Comparison of ENCODE assay signal across 9 cellular contexts in the genomic region with DNA sequence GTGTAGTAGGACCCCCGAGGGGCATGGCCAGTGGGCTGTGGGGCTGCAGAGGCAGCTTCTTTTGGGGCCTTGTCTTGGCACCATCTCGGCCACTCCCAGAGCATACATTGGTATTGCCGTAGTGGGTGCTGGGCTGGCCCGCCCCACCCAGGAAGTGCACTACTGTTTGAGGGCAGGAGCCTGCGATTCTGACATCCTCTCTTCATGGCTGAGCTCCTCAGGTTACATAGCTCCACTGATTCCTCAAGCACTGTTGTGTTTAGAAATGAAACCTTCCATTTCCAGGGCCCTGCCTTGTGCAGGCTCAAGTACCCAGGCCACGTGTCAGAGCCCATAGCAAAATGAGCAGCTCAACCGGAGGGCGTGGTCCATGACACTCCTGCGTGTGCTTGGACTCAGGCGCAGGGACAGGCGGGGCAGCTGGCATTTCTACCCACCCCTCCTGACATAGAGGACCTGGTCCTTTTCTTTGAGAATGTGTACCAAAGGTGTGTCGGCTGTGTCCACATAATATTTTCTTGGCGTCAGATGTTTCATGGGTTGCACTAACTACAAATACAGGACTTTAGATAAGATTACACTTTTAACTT.
DNase-seq lines count a peak whose midpoint lies in the region; ATAC-seq, FAIRE-seq and TF ChIP-seq lines count a peak whose summit lies in the region.
"Had no signal": no experiment of that assay in that cellular context is flagged by ENCODE, and none has a peak within 500 bp of the region (broad histone marks: within the 10 kb centered on the region; RNA-seq: fewer than 3 reads in every experiment).

No MANE protein-coding gene starts in this region.

- CTCF ChIA-PET in K562 (lab: Yijun Ruan, JAX; ENCODE audit: low intra/inter-chr PET ratio), result no interaction called here

- no peak for TF ChIP-seq RAD21 in K562 (CRISPR knock-in tag; conservative IDR thresholded peaks at IDR 0.05 in 1 of 2, IDR thresholded peaks at IDR 0.05 in 1 of 2)

- DNase-seq in NCI-H345 (lab: John Stamatoyannopoulos, UW), result peak; percentile 11
- DNase-seq in NCI-H345 treated with DMSO at 0.1 percent for 48 hours (lab: John Stamatoyannopoulos, UW; ENCODE audit: unreplicated experiment), result no peak
- no peak for DNase-seq in RWPE2 (ENCODE audit: low spot score)
- peak in 2 of 4 experiments; percentile 20 to 38 for DNase-seq in K562 (ENCODE audit: extremely low read depth in 1 of 4, low spot score in 3 of 4)
- peak; percentile 36 to 51 for DNase-seq in stimulated activated CD4-positive, alpha-beta T cell treated with anti-CD3 and anti-CD28 coated beads, Interleukin-4, amount 100 ng/mL, for 4 hours
- DNase-seq in NOMO-1 treated with DMSO at 0.1 percent for 48 hours (lab: John Stamatoyannopoulos, UW; ENCODE audit: unreplicated experiment), result no peak
- DNase-seq in amygdala (lab: John Stamatoyannopoulos, UW), result no peak

- TF ChIP-seq EP300 in K562 (IDR thresholded peaks at IDR 0.05; ENCODE audit: low read length), result no peak

- TF ChIP-seq CTCF in RWPE2 (IDR thresholded peaks at IDR 0.05; ENCODE audit: poor library complexity, severe bottlenecking) (no peak), K562 (IDR thresholded peaks at IDR 0.05 in 2 of 3, conservative IDR thresholded peaks at IDR 0.05 in 1 of 3; ENCODE audit: insufficient read depth in 2 of 3, low read depth in 1 of 3, low read length in 3 of 3) (no peak)

- H3K27ac ChIP-seq in RWPE2 (ENCODE audit: poor library complexity, severe bottlenecking) (peak overlapping the region; percentile 74), K562 (ENCODE audit: extremely low read depth, low read depth, low read length) (peak overlapping the region; percentile 2; the same call in 1 of the 3 replicates)

- WGBS in K562 (ENCODE audit: insufficient coverage, low coverage, missing lambda C conversion rate), result 37% methylated on average over 10 of the region's 13 CpGs

- H3K4me3 ChIP-seq in RWPE2 (ENCODE audit: severe bottlenecking), result no peak overlapping the region
- no peak overlapping the region for H3K4me3 ChIP-seq in K562

- BruUV-seq in K562 (replicated peaks; lab: Mats Ljungman, UMichigan), result no TSS peak

- H3K4me1 ChIP-seq in RWPE2 (ENCODE audit: insufficient read depth, poor library complexity, severe bottlenecking) (peaks cover 45% of the 10 kb centered on the region), K562 (replicated peaks in 1 of 2; ENCODE audit: control insufficient read depth in 2 of 2, insufficient read depth in 2 of 2, low read length in 2 of 2) (peaks cover 21 to 32% of the 10 kb centered on the region in 2 experiments; a peak in 4 of 5 replicates)

- H4K20me1 ChIP-seq in K562 (replicated peaks; ENCODE audit: control insufficient read depth, insufficient read depth, low read length), result no peaks in the 10 kb centered on the region

- peak overlapping the region; percentile 14; the same call in 1 of the 2 replicates for H3K4me2 ChIP-seq in K562 (ENCODE audit: insufficient read depth, low read length)

- H3K27me3 ChIP-seq in RWPE2 (ENCODE audit: insufficient read depth, poor library complexity, severe bottlenecking) (no peaks in the 10 kb centered on the region), K562 (ENCODE audit: control insufficient read depth in 2 of 2, insufficient read depth in 2 of 2, low read length in 2 of 2) (no peaks in the 10 kb centered on the region)

- H3K9me1 ChIP-seq in K562 (ENCODE audit: control insufficient read depth, insufficient read depth, low read length), result no peaks in the 10 kb centered on the region

- peak overlapping the region in 1 of 2 experiments; percentile 43; a peak in 1 of 4 replicates for H3K9ac ChIP-seq in K562 (ENCODE audit: insufficient read depth in 1 of 2, low read depth in 2 of 2, low read length in 2 of 2)

- TF ChIP-seq POLR2A in K562 (conservative IDR thresholded peaks at IDR 0.05), result no peak

- H2AFZ ChIP-seq in K562 (ENCODE audit: low read depth, low read length), result 0 out of 2 replicates have a peak overlapping the region, but pooled peaks have one; percentile 46

- no peaks in the 10 kb centered on the region for H3K36me3 ChIP-seq in RWPE2 (ENCODE audit: low read depth)
- H3K36me3 ChIP-seq in K562 (ENCODE audit: control insufficient read depth, insufficient read depth, low read length), result no peaks in the 10 kb centered on the region

- FAIRE-seq in K562 (lab: Jason Lieb, UNC), result peak; percentile 23
- FAIRE-seq: A204.1 had no signal

- H3K9me3 ChIP-seq in RWPE2 (ENCODE audit: severe bottlenecking) (no peaks in the 10 kb centered on the region), K562 (replicated peaks; ENCODE audit: control insufficient read depth, insufficient read depth, low read depth, low read length) (no peaks in the 10 kb centered on the region)

- H3K79me2 ChIP-seq in K562 (ENCODE audit: control insufficient read depth, insufficient read depth, low read length), result peaks cover 19% of the 10 kb centered on the region

- ATAC-seq in HG03060 (IDR thresholded peaks at IDR 0.05; ENCODE audit: low read depth, unreplicated experiment), result peak; percentile 37
- ATAC-seq in RWPE2 (ENCODE audit: low read depth), result peak; percentile 81
- ATAC-seq in K562, result peak; percentile 62

- intact Hi-C loops in K562 (cut with micrococcal nuclease), result no loop called here

- POLR2A ChIA-PET in K562 (lab: Yijun Ruan, JAX), result no interaction called here

- in situ Hi-C loops in K562 (cut with MboI), result no loop called here

TF ChIP-seq in K562, 482 proteins besides CTCF, POLR2A, EP300 and RAD21 (continues in another document):
- TF ChIP-seq CHD4 (IDR thresholded peaks at IDR 0.05; ENCODE audit: insufficient read depth, insufficient replicate concordance, low read depth, low read length, poor library complexity, severe bottlenecking) (no peak), SNRNP70 (optimal IDR thresholded peaks at IDR 0.05; ENCODE audit: low read depth, low read length) (no peak), L3MBTL2 (IDR thresholded peaks at IDR 0.05) (peak; percentile 70; the same call in 1 of the 2 replicates), MYC (IDR thresholded peaks at IDR 0.05; ENCODE audit: low read depth, low read length) (0 out of 2 replicates have a peak, but pooled peaks have one; percentile 14), MYC (CRISPR knock-in tag; IDR thresholded peaks at IDR 0.05; ENCODE audit: borderline replicate concordance, low read depth) (no peak)
- TF ChIP-seq, protein P1, sequence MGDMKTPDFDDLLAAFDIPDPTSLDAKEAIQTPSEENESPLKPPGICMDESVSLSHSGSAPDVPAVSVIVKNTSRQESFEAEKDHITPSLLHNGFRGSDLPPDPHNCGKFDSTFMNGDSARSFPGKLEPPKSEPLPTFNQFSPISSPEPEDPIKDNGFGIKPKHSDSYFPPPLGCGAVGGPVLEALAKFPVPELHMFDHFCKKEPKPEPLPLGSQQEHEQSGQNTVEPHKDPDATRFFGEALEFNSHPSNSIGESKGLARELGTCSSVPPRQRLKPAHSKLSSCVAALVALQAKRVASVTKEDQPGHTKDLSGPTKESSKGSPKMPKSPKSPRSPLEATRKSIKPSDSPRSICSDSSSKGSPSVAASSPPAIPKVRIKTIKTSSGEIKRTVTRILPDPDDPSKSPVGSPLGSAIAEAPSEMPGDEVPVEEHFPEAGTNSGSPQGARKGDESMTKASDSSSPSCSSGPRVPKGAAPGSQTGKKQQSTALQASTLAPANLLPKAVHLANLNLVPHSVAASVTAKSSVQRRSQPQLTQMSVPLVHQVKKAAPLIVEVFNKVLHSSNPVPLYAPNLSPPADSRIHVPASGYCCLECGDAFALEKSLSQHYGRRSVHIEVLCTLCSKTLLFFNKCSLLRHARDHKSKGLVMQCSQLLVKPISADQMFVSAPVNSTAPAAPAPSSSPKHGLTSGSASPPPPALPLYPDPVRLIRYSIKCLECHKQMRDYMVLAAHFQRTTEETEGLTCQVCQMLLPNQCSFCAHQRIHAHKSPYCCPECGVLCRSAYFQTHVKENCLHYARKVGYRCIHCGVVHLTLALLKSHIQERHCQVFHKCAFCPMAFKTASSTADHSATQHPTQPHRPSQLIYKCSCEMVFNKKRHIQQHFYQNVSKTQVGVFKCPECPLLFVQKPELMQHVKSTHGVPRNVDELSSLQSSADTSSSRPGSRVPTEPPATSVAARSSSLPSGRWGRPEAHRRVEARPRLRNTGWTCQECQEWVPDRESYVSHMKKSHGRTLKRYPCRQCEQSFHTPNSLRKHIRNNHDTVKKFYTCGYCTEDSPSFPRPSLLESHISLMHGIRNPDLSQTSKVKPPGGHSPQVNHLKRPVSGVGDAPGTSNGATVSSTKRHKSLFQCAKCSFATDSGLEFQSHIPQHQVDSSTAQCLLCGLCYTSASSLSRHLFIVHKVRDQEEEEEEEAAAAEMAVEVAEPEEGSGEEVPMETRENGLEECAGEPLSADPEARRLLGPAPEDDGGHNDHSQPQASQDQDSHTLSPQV (IDR thresholded peaks at IDR 0.05), result peak; percentile 77
- TF ChIP-seq, protein P2, sequence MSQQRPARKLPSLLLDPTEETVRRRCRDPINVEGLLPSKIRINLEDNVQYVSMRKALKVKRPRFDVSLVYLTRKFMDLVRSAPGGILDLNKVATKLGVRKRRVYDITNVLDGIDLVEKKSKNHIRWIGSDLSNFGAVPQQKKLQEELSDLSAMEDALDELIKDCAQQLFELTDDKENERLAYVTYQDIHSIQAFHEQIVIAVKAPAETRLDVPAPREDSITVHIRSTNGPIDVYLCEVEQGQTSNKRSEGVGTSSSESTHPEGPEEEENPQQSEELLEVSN (IDR thresholded peaks at IDR 0.05; ENCODE audit: borderline replicate concordance in 1 of 2, extremely low read depth in 1 of 2, insufficient read depth in 1 of 2, insufficient read length in 1 of 2, low read depth in 1 of 2, low read length in 1 of 2, poor library complexity in 1 of 2, severe bottlenecking in 1 of 2), result peak in 1 of 2 experiments; percentile 27
- TF ChIP-seq, protein P3, sequence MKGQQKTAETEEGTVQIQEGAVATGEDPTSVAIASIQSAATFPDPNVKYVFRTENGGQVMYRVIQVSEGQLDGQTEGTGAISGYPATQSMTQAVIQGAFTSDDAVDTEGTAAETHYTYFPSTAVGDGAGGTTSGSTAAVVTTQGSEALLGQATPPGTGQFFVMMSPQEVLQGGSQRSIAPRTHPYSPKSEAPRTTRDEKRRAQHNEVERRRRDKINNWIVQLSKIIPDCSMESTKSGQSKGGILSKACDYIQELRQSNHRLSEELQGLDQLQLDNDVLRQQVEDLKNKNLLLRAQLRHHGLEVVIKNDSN (CRISPR knock-in tag; IDR thresholded peaks at IDR 0.05), result 0 out of 2 replicates have a peak, but pooled peaks have one; percentile 13
- TF ChIP-seq, protein P4, sequence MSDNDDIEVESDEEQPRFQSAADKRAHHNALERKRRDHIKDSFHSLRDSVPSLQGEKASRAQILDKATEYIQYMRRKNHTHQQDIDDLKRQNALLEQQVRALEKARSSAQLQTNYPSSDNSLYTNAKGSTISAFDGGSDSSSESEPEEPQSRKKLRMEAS (CRISPR knock-in tag; IDR thresholded peaks at IDR 0.05), result peak; percentile 77

Comparison
In these comparisons a context has a peak if more than half of its experiments do, and no peak if none do; other contexts are left out.
1. DNase-seq: peak in NCI-H345 (single experiment) and stimulated activated CD4-positive, alpha-beta T cell treated with anti-CD3 and anti-CD28 coated beads, Interleukin-4, amount 100 ng/mL, for 4 hours (2 of 2); none in NCI-H345 treated with DMSO at 0.1 percent for 48 hours (single experiment), RWPE2 (single experiment), NOMO-1 treated with DMSO at 0.1 percent for 48 hours (single experiment) and amygdala (0 of 56).
2. Peak in every context shown above with its lines, with median percentiles within 50 percentile points of each other: ATAC-seq.